In the genomic region with DNA sequence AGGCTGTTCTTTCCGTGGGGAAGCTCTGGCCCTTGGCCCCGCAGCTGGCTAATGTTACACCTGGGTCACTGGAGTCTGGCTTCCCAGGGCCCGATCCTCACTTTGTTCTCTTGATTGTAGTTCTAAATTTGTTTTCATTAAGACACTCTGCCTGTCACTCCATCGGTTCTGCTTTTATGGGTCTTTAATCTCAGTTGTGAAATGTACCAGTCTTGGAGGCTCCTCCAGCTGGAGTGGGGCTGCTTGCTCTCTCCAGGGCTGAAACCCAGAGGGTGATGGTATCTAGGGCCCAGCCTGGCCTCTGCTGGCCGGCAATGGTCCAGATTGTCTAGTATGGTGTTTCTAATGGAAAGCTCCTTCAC, we compare ENCODE assay signal across 1 cellular context.
TF ChIP-seq lines count a peak whose summit lies in the region.

No MANE protein-coding gene starts in this region.

TF ChIP-seq in WTC11, 78 proteins besides CTCF, POLR2A, EP300 and RAD21 (continued from another document):
- TF ChIP-seq NFYB (CRISPR knock-in tag; conservative IDR thresholded peaks at IDR 0.05; ENCODE audit: low read depth): no peak
- TF ChIP-seq, protein P1, sequence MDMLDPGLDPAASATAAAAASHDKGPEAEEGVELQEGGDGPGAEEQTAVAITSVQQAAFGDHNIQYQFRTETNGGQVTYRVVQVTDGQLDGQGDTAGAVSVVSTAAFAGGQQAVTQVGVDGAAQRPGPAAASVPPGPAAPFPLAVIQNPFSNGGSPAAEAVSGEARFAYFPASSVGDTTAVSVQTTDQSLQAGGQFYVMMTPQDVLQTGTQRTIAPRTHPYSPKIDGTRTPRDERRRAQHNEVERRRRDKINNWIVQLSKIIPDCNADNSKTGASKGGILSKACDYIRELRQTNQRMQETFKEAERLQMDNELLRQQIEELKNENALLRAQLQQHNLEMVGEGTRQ (CRISPR knock-in tag; IDR thresholded peaks at IDR 0.05): no peak
- TF ChIP-seq, protein P2, sequence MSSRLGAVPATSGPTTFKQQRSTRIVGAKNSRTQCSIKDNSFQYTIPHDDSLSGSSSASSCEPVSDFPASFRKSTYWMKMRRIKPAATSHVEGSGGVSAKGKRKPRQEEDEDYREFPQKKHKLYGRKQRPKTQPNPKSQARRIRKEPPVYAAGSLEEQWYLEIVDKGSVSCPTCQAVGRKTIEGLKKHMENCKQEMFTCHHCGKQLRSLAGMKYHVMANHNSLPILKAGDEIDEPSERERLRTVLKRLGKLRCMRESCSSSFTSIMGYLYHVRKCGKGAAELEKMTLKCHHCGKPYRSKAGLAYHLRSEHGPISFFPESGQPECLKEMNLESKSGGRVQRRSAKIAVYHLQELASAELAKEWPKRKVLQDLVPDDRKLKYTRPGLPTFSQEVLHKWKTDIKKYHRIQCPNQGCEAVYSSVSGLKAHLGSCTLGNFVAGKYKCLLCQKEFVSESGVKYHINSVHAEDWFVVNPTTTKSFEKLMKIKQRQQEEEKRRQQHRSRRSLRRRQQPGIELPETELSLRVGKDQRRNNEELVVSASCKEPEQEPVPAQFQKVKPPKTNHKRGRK (CRISPR knock-in tag; IDR thresholded peaks at IDR 0.05; ENCODE audit: borderline replicate concordance): no peak
- TF ChIP-seq GRHL2 (CRISPR knock-in tag; IDR thresholded peaks at IDR 0.05; ENCODE audit: insufficient replicate concordance, severe bottlenecking): no peak
- TF ChIP-seq CREB1 (CRISPR knock-in tag; IDR thresholded peaks at IDR 0.05): no peak
- TF ChIP-seq, protein P3, sequence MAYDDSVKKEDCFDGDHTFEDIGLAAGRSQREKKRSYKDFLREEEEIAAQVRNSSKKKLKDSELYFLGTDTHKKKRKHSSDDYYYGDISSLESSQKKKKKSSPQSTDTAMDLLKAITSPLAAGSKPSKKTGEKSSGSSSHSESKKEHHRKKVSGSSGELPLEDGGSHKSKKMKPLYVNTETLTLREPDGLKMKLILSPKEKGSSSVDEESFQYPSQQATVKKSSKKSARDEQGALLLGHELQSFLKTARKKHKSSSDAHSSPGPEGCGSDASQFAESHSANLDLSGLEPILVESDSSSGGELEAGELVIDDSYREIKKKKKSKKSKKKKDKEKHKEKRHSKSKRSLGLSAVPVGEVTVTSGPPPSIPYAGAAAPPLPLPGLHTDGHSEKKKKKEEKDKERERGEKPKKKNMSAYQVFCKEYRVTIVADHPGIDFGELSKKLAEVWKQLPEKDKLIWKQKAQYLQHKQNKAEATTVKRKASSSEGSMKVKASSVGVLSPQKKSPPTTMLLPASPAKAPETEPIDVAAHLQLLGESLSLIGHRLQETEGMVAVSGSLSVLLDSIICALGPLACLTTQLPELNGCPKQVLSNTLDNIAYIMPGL (CRISPR knock-in tag; IDR thresholded peaks at IDR 0.05): no peak
- no peak for TF ChIP-seq JUN (CRISPR knock-in tag; IDR thresholded peaks at IDR 0.05)
- no peak for TF ChIP-seq FOXP1 (CRISPR knock-in tag; IDR thresholded peaks at IDR 0.05; ENCODE audit: borderline replicate concordance)
- TF ChIP-seq CREM (CRISPR knock-in tag; IDR thresholded peaks at IDR 0.05): no peak
- TF ChIP-seq NFE2L1 (CRISPR knock-in tag; IDR thresholded peaks at IDR 0.05): no peak
- TF ChIP-seq MYBL2 (CRISPR knock-in tag; IDR thresholded peaks at IDR 0.05): no peak
- TF ChIP-seq FOXJ3 (CRISPR knock-in tag; IDR thresholded peaks at IDR 0.05; ENCODE audit: borderline replicate concordance): no peak
- TF ChIP-seq KAT7 (CRISPR knock-in tag; IDR thresholded peaks at IDR 0.05; ENCODE audit: borderline replicate concordance): no peak
